In genomic region chr13:73300718-73301425, GRCh38 we compare ENCODE assay signal across 12 cellular contexts.
"Had no signal": no experiment of that assay in that cellular context is flagged by ENCODE, and none has a peak within 500 bp of the region (broad histone marks: within the 10 kb centered on the region; RNA-seq: fewer than 3 reads in every experiment).

No MANE protein-coding gene starts in this region.

- DNase-seq: activated B cell treated with CpG ODN at 0.5 μM for 24 hours; activated CD4-positive, alpha-beta T cell treated with anti-CD3 and anti-CD28 coated beads, Interleukin-2, amount 50 U/mL, for 1 hour; activated naive CD4-positive, alpha-beta T cell treated with anti-CD3 and anti-CD28 coated beads, Interleukin-2, amount 50 U/mL, for 16 hours; head of caudate nucleus; mammary epithelial cell; natural killer cell; nucleus accumbens; stimulated activated CD4-positive, alpha-beta T cell treated with anti-CD3 and anti-CD28 coated beads, Interleukin-2, amount 100 ng/mL, for 48 hours; stimulated activated naive CD4-positive, alpha-beta T cell treated with Interleukin-2 at 50 U/mL for 16 hours; T-helper 17 cell had no signal

- H3K9me3 ChIP-seq: esophagus muscularis mucosa, prostate gland had no signal

- H3K4me3 ChIP-seq: esophagus muscularis mucosa, prostate gland had no signal

- H3K27me3 ChIP-seq: esophagus muscularis mucosa had no signal

- H3K4me1 ChIP-seq: esophagus muscularis mucosa, prostate gland had no signal

- H3K27ac ChIP-seq: esophagus muscularis mucosa, prostate gland had no signal

- H3K36me3 ChIP-seq: esophagus muscularis mucosa, prostate gland had no signal

- ATAC-seq: natural killer cell, T-helper 17 cell had no signal
